Comparison of ENCODE assay signal across 9 cellular contexts in the genomic region with DNA sequence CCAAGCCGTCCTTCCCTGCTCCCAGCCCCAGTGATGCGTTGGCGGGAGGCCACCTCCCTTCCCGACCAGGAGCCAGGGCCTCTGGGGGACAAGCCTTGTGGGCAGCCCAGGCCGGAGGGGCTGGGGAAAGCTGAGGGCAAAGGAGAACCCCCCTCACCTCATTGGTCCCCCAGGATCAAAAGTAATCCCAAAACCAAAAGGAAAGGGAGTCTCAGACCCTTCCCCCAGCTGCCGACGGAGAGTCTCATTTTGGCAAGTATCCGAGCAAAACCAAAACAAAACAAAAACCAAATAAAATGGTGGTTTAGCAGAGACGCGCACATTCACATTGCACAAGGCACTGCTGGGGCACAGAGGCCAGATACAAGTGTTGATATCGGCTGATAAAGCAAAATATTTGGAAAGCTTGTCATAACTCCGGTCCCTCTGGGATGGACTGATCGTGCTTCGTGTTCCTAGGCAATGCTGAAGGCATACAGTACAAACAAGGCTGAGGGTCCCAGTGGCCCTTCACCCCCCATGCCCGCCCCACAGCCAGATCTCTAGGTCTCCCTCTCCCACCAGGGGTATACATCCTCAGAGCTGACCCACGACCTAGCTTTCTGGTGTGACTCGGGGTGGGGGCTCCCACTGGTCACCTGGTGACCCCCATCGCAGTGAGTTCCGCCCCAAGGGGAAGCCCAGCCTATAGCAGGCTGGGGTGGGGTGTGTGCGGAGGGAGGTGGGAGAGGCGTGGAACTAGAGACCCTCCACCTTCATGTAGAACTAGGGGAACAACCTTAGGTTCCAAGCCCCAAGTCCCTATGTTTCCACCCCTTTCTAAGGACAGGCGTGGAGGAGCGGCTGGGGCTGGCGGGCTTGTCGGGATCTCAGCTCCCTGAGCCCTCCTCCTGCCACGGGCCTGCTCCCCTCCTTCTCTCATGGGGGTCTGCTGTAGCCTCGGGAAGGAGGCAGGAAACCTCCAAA. TPM values are rescaled to one million over a fixed set of nuclear protein-coding genes. Genes with fewer than 3 reads are reported as not detected.
DNase-seq lines count a peak whose midpoint lies in the region; ATAC-seq and TF ChIP-seq lines count a peak whose summit lies in the region.
"Had no signal": no experiment of that assay in that cellular context is flagged by ENCODE, and none has a peak within 500 bp of the region (broad histone marks: within the 10 kb centered on the region; RNA-seq: fewer than 3 reads in every experiment).

No MANE protein-coding gene starts in this region.

- peaks cover 9% of the 10 kb centered on the region for H3K27me3 Mint-ChIP-seq in central memory CD8-positive, alpha-beta T cell

- no peak overlapping the region for H3K27ac Mint-ChIP-seq in central memory CD8-positive, alpha-beta T cell (ENCODE audit: low read depth)

- H3K36me3 ChIP-seq in thyroid gland, result no peaks in the 10 kb centered on the region
- H3K36me3 ChIP-seq: brain microvascular endothelial cell had no signal

- H3K4me1 Mint-ChIP-seq in central memory CD8-positive, alpha-beta T cell, result peaks cover 5% of the 10 kb centered on the region

- H3K9me3 ChIP-seq in mononuclear cell (ENCODE audit: low read depth, low read length) (no peaks in the 10 kb centered on the region), thyroid gland (no peaks in the 10 kb centered on the region)

- no peak overlapping the region for H3K27ac ChIP-seq in thyroid gland
- H3K27ac ChIP-seq: brain microvascular endothelial cell had no signal

- peaks cover 3% of the 10 kb centered on the region for H3K36me3 Mint-ChIP-seq in central memory CD8-positive, alpha-beta T cell (ENCODE audit: insufficient read depth)

- no peaks in the 10 kb centered on the region for H3K9me3 Mint-ChIP-seq in central memory CD8-positive, alpha-beta T cell

- TF ChIP-seq CTCF in thyroid gland (IDR thresholded peaks at IDR 0.05), result no peak
- no peak for TF ChIP-seq CTCF in foreskin fibroblast (IDR thresholded peaks at IDR 0.05; ENCODE audit: low read depth, low read length)

- H3K4me3 ChIP-seq in mononuclear cell (ENCODE audit: low read length) (peak overlapping the region; percentile 65), thyroid gland (replicated peaks in 1 of 3) (peak overlapping the region in 2 of 3 donors; percentile 35 to 46), foreskin fibroblast (ENCODE audit: low read depth in 1 of 2, low read length in 2 of 2) (no peak overlapping the region)
- H3K4me3 ChIP-seq: GM12878 had no signal

- DNase-seq in M059J (ENCODE audit: low read depth) (peak; percentile 54), thyroid gland (no peak), NCI-H226 (no peak), foreskin fibroblast (no peak)
- DNase-seq in central memory CD8-positive, alpha-beta T cell (ENCODE audit: low spot score in 2 of 2), result no peak
- DNase-seq in activated CD4-positive, alpha-beta T cell treated with anti-CD3 and anti-CD28 coated beads, Interleukin-2, amount 50 U/mL, for 1 hour, result no peak
- DNase-seq: brain microvascular endothelial cell had no signal

- H3K4me1 ChIP-seq in mononuclear cell (ENCODE audit: insufficient read depth, low read length) (peaks cover 68% of the 10 kb centered on the region), thyroid gland (peaks cover 26 to 36% of the 10 kb centered on the region in 2 donors)

- no peaks in the 10 kb centered on the region for H3K27me3 ChIP-seq in mononuclear cell (ENCODE audit: insufficient read depth, low read length)
- H3K27me3 ChIP-seq in thyroid gland, result no peaks in the 10 kb centered on the region

- peak overlapping the region; percentile 72 for H3K4me3 Mint-ChIP-seq in central memory CD8-positive, alpha-beta T cell

- no peak for TF ChIP-seq POLR2A in thyroid gland (IDR thresholded peaks at IDR 0.05)

- no peak for ATAC-seq in central memory CD8-positive, alpha-beta T cell (replicated peaks; ENCODE audit: extremely low read depth, poor library complexity, severe bottlenecking)
- ATAC-seq: GM12878 had no signal

- WGBS in thyroid gland, 2 donors, result 35 to 36% methylated on average over 15 to 27 of the region's 27 CpGs

- intact Hi-C loops in thyroid gland (cut with DNase I), result no loop called here

RNA-seq across cellular contexts. Expression of gene CEBPA, which starts 2.0 kb away (rescaled TPM):
- 0.05 TPM in 1 of 2 replicates, not detected in the other for total RNA-seq in M059J (2014; rRNA removed; shearing (Covaris generic))
- 19.8 TPM for total RNA-seq in mononuclear cell
- total RNA-seq in thyroid gland, result 10 to 100 TPM; 12.9 to 31.0 (median 17.4) TPM

Comparison
In these comparisons a context has a peak if more than half of its experiments do, and no peak if none do; other contexts are left out.
1. H3K4me3 ChIP-seq: peak in mononuclear cell (single experiment) and thyroid gland (2 of 3); none in foreskin fibroblast (0 of 2).
2. RNA of gene CEBPA, which starts 2.0 kb away (total RNA-seq): 19.8 TPM in mononuclear cell (single experiment) and 12.9 to 31.0 TPM in thyroid gland; 0.05 TPM in M059J; every median in the first group is over 10 times any median in the second.